ENCODE assay signal across 13 cellular contexts in genomic region chr1:172976222-172977041, GRCh38.
A peak's percentile ranks its signal among the peaks of the same experiment; 100 is the strongest.
DNase-seq lines count a peak whose midpoint lies in the region; ATAC-seq and TF ChIP-seq lines count a peak whose summit lies in the region.
"Had no signal": no experiment of that assay in that cellular context is flagged by ENCODE, and none has a peak within 500 bp of the region (broad histone marks: within the 10 kb centered on the region; RNA-seq: fewer than 3 reads in every experiment).

No MANE protein-coding gene starts in this region.

- H3K4me1 ChIP-seq in mesenchymal stem cell (ENCODE audit: control insufficient read depth, insufficient read depth, low read depth, low read length) (peaks cover 6% of the 10 kb centered on the region), A673 (ENCODE audit: insufficient read depth, low read length, poor library complexity, severe bottlenecking) (no peaks in the 10 kb centered on the region), trophoblast cell (ENCODE audit: control insufficient read depth in 1 of 2, insufficient read depth in 2 of 2, low read length in 2 of 2) (peaks cover 5 to 8% of the 10 kb centered on the region in 2 experiments)

- H3K4me3 ChIP-seq in LNCaP clone FGC (ENCODE audit: low read depth, low read length) (no peak overlapping the region), mesenchymal stem cell (ENCODE audit: insufficient read depth in 1 of 2, low read depth in 1 of 2, low read length in 2 of 2) (no peak overlapping the region), A673 (ENCODE audit: low read depth, low read length, poor library complexity, severe bottlenecking) (no peak overlapping the region), trophoblast cell (ENCODE audit: low read depth, low read length) (no peak overlapping the region)
- H3K4me3 ChIP-seq: smooth muscle cell had no signal

- H2BK120ac ChIP-seq in mesenchymal stem cell (ENCODE audit: low read depth, low read length) (peak overlapping the region; percentile 49), trophoblast cell (ENCODE audit: insufficient read depth, low read length, poor library complexity) (no peak overlapping the region)

- peak overlapping the region; percentile 85 for H2BK5ac ChIP-seq in mesenchymal stem cell (ENCODE audit: low read depth, low read length, poor library complexity, severe bottlenecking)
- no peak overlapping the region for H2BK5ac ChIP-seq in trophoblast cell (ENCODE audit: low read depth, low read length, poor library complexity)

- peak overlapping the region; percentile 10 for H2AFZ ChIP-seq in mesenchymal stem cell (ENCODE audit: low read depth, low read length)
- no peak overlapping the region for H2AFZ ChIP-seq in trophoblast cell (ENCODE audit: insufficient read depth, low read length, poor library complexity)

- H3K79me1 ChIP-seq in mesenchymal stem cell (replicated peaks; ENCODE audit: low read length, poor library complexity, severe bottlenecking) (no peaks in the 10 kb centered on the region), trophoblast cell (ENCODE audit: low read length) (peaks cover 8% of the 10 kb centered on the region)

- H3K4me2 ChIP-seq in mesenchymal stem cell (ENCODE audit: low read length, poor library complexity, severe bottlenecking) = no peak overlapping the region
- H3K4me2 ChIP-seq in trophoblast cell (ENCODE audit: low read length) = no peak overlapping the region
- H3K4me2 ChIP-seq: smooth muscle cell had no signal

- peak overlapping the region in 1 of 2 experiments; percentile 36 for H3K14ac ChIP-seq in mesenchymal stem cell (ENCODE audit: low read length in 2 of 2)
- no peak overlapping the region for H3K14ac ChIP-seq in trophoblast cell (ENCODE audit: low read length)

- H3K4ac ChIP-seq in mesenchymal stem cell (ENCODE audit: low read depth in 1 of 2, low read length in 2 of 2) = peak overlapping the region in 1 of 2 experiments; percentile 24
- H3K4ac ChIP-seq in trophoblast cell (ENCODE audit: low read depth, low read length) = no peak overlapping the region

- H2AK5ac ChIP-seq in mesenchymal stem cell (ENCODE audit: low read length, severe bottlenecking) = peak overlapping the region; percentile 93
- no peak overlapping the region for H2AK5ac ChIP-seq in trophoblast cell (ENCODE audit: low read length)

- peak overlapping the region in 1 of 2 experiments; percentile 94 for H2BK12ac ChIP-seq in mesenchymal stem cell (ENCODE audit: low read length in 2 of 2)
- no peak overlapping the region for H2BK12ac ChIP-seq in trophoblast cell (ENCODE audit: low read length)

- no peak for ATAC-seq in GM19351 (IDR thresholded peaks at IDR 0.05; ENCODE audit: unreplicated experiment)
- ATAC-seq: Panc1 had no signal

- peak overlapping the region; percentile 71 for H3K9ac ChIP-seq in mesenchymal stem cell (ENCODE audit: low read length)
- no peak overlapping the region for H3K9ac ChIP-seq in trophoblast cell (ENCODE audit: low read length)

- intact Hi-C loops in A673 (cut with micrococcal nuclease; ENCODE audit: unreplicated experiment) = no loop called here

- DNase-seq in AG08395 (ENCODE audit: low spot score) = peak; percentile 67
- DNase-seq in LNCaP clone FGC (ENCODE audit: low read depth) = peak; percentile 82
- DNase-seq in dermis blood vessel endothelial cell = peak; percentile 83
- DNase-seq in mesenchymal stem cell = peak; percentile 51
- DNase-seq in A673 (ENCODE audit: low spot score) = no peak
- DNase-seq in trophoblast cell = no peak
- DNase-seq in NOMO-1 (lab: John Stamatoyannopoulos, UW; ENCODE audit: unreplicated experiment in 2 of 2) = no peak
- DNase-seq: activated CD4-positive, alpha-beta memory T cell treated with anti-CD3 and anti-CD28 coated beads for 36 hours; stimulated activated naive CD4-positive, alpha-beta T cell had no signal

- CTCF ChIA-PET in A673 (lab: Charles Lee) = no interaction called here

- no peaks in the 10 kb centered on the region for H3K9me3 ChIP-seq in mesenchymal stem cell (ENCODE audit: control insufficient read depth, low read length)
- no peaks in the 10 kb centered on the region for H3K9me3 ChIP-seq in A673 (ENCODE audit: low read depth, low read length, poor library complexity, severe bottlenecking)
- no peaks in the 10 kb centered on the region for H3K9me3 ChIP-seq in trophoblast cell (ENCODE audit: insufficient read depth, low read depth, low read length)

- H3K79me2 ChIP-seq in trophoblast cell (ENCODE audit: control insufficient read depth, insufficient read depth, low read length, poor library complexity) = no peaks in the 10 kb centered on the region

- POLR2A ChIA-PET in A673 (lab: Charles Lee; ENCODE audit: low non-redundant PET) = no interaction called here

- H3K27me3 ChIP-seq in mesenchymal stem cell (ENCODE audit: control insufficient read depth in 1 of 2, insufficient read depth in 1 of 2, low read length in 2 of 2) (no peaks in the 10 kb centered on the region), A673 (replicated peaks; ENCODE audit: insufficient read depth, low read depth, low read length, poor library complexity) (no peaks in the 10 kb centered on the region), trophoblast cell (ENCODE audit: insufficient read depth, low read length) (no peaks in the 10 kb centered on the region)

- H4K91ac ChIP-seq in mesenchymal stem cell (ENCODE audit: low read length) (no peak overlapping the region), trophoblast cell (ENCODE audit: low read depth, low read length) (no peak overlapping the region)

- no TSS peak for BruUV-seq in A673 (replicated peaks; lab: Mats Ljungman, UMichigan)

- peak overlapping the region; percentile 54 for H4K8ac ChIP-seq in mesenchymal stem cell (ENCODE audit: low read length)
- H4K8ac ChIP-seq in trophoblast cell (ENCODE audit: low read depth, low read length) = no peak overlapping the region

- TF ChIP-seq CTCF in LNCaP clone FGC (IDR thresholded peaks at IDR 0.05; ENCODE audit: control insufficient read depth, extremely low read depth, insufficient read depth) (no peak), A673 (conservative IDR thresholded peaks at IDR 0.05; ENCODE audit: low read depth, low read length) (no peak)

- WGBS in mesenchymal stem cell = 85% methylated on average over 2 of the region's 2 CpGs
- WGBS in trophoblast cell (ENCODE audit: extremely low coverage, insufficient coverage, insufficient read length) = no CpG with 5 or more reads among the region's 2 CpGs

- no peak overlapping the region for H2BK15ac ChIP-seq in mesenchymal stem cell (ENCODE audit: low read depth, poor library complexity, severe bottlenecking)

- no peak overlapping the region for H4K12ac ChIP-seq in trophoblast cell (ENCODE audit: low read depth, low read length)

- H3K23ac ChIP-seq in mesenchymal stem cell (ENCODE audit: low read length in 2 of 2) (no peak overlapping the region), trophoblast cell (ENCODE audit: low read length) (no peak overlapping the region)

- H3K18ac ChIP-seq in mesenchymal stem cell (ENCODE audit: low read depth in 1 of 2, low read length in 2 of 2) = peak overlapping the region in 1 of 2 experiments; percentile 54
- H3K18ac ChIP-seq in trophoblast cell (ENCODE audit: low read length) = no peak overlapping the region

- H3K27ac ChIP-seq in mesenchymal stem cell (ENCODE audit: low read length, poor library complexity, severe bottlenecking) (peak overlapping the region; percentile 92), A673 (ENCODE audit: low read depth, low read length, poor library complexity, severe bottlenecking) (no peak overlapping the region), trophoblast cell (ENCODE audit: low read depth, low read length) (no peak overlapping the region)
- H3K27ac ChIP-seq: C4-2B had no signal

- H3K36me3 ChIP-seq in mesenchymal stem cell (ENCODE audit: control insufficient read depth in 1 of 2, insufficient read depth in 2 of 2, low read depth in 1 of 2, low read length in 2 of 2) (no peaks in the 10 kb centered on the region), A673 (ENCODE audit: insufficient read depth, low read length, poor library complexity, severe bottlenecking) (no peaks in the 10 kb centered on the region), trophoblast cell (ENCODE audit: control insufficient read depth in 1 of 2, insufficient read depth in 2 of 2, low read length in 2 of 2) (no peaks in the 10 kb centered on the region)

Comparison
In these comparisons a context has a peak if more than half of its experiments do, and no peak if none do; other contexts are left out.
1. DNase-seq: peak in AG08395 (single experiment), LNCaP clone FGC (single experiment), dermis blood vessel endothelial cell (single experiment) and mesenchymal stem cell (single experiment); none in A673 (single experiment), trophoblast cell (0 of 2) and NOMO-1 (0 of 2).